In genomic region chr16:1534021-1535020, GRCh38 we compare ENCODE assay signal across 8 cellular contexts.
DNase-seq lines count a peak whose midpoint lies in the region; ATAC-seq and TF ChIP-seq lines count a peak whose summit lies in the region.

No MANE protein-coding gene starts in this region.

- TF ChIP-seq CTCF in GM20000 (IDR thresholded peaks at IDR 0.05; ENCODE audit: extremely low read depth, missing control alignments): no peak

- H3K36me3 Mint-ChIP-seq in stimulated activated effector memory CD8-positive, alpha-beta T cell treated with anti-CD3 and anti-CD28 coated beads, Interleukin-12 subunit alpha, Interleukin-12 subunit beta, amount 100 ng/mL, for 72 hours: peaks cover 37% of the 10 kb centered on the region

- peak overlapping the region; percentile 96 for H3K27ac Mint-ChIP-seq in stimulated activated effector memory CD8-positive, alpha-beta T cell treated with anti-CD3 and anti-CD28 coated beads, Interleukin-12 subunit alpha, Interleukin-12 subunit beta, amount 100 ng/mL, for 72 hours

- H3K9me3 Mint-ChIP-seq in stimulated activated effector memory CD8-positive, alpha-beta T cell treated with anti-CD3 and anti-CD28 coated beads, Interleukin-12 subunit alpha, Interleukin-12 subunit beta, amount 100 ng/mL, for 72 hours: no peaks in the 10 kb centered on the region

- DNase-seq in GM20000 (ENCODE audit: low spot score): peak; percentile 36
- peak; percentile 44 for DNase-seq in activated naive CD4-positive, alpha-beta T cell treated with anti-CD3 and anti-CD28 coated beads, Interleukin-2, amount 50 U/mL, for 16 hours
- DNase-seq in iris pigment epithelial cell (ENCODE audit: low read depth): peak; percentile 34
- DNase-seq in stimulated activated effector memory CD8-positive, alpha-beta T cell treated with anti-CD3 and anti-CD28 coated beads, Interleukin-12 subunit alpha, Interleukin-12 subunit beta, amount 100 ng/mL, for 72 hours (ENCODE audit: low spot score in 2 of 2): peak in 1 of 2 donors; percentile 55
- no peak for DNase-seq in OCI-M1 (lab: John Stamatoyannopoulos, UW)
- no peak for DNase-seq in NOMO-1 treated with DMSO at 0.1 percent for 48 hours (lab: John Stamatoyannopoulos, UW; ENCODE audit: unreplicated experiment)
- DNase-seq in HPDE6-E6E7 (ENCODE audit: extremely low spot score): no peak

- peaks cover 52% of the 10 kb centered on the region for H3K4me1 Mint-ChIP-seq in stimulated activated effector memory CD8-positive, alpha-beta T cell treated with anti-CD3 and anti-CD28 coated beads, Interleukin-12 subunit alpha, Interleukin-12 subunit beta, amount 100 ng/mL, for 72 hours

- peak overlapping the region; percentile 96 for H3K4me3 Mint-ChIP-seq in stimulated activated effector memory CD8-positive, alpha-beta T cell treated with anti-CD3 and anti-CD28 coated beads, Interleukin-12 subunit alpha, Interleukin-12 subunit beta, amount 100 ng/mL, for 72 hours

- peak; percentile 47 for ATAC-seq in stimulated activated effector memory CD8-positive, alpha-beta T cell treated with anti-CD3 and anti-CD28 coated beads, Interleukin-12 subunit alpha, Interleukin-12 subunit beta, amount 100 ng/mL, for 72 hours
- no peak for ATAC-seq in GM18520 (IDR thresholded peaks at IDR 0.05; ENCODE audit: unreplicated experiment)

Comparison
In these comparisons a context has a peak if more than half of its experiments do, and no peak if none do; other contexts are left out.
1. DNase-seq: peak in GM20000 (single experiment), activated naive CD4-positive, alpha-beta T cell treated with anti-CD3 and anti-CD28 coated beads, Interleukin-2, amount 50 U/mL, for 16 hours (single experiment) and iris pigment epithelial cell (single experiment); none in OCI-M1 (single experiment), NOMO-1 treated with DMSO at 0.1 percent for 48 hours (single experiment) and HPDE6-E6E7 (single experiment).